ENCODE assay signal across 7 cellular contexts in the genomic region with DNA sequence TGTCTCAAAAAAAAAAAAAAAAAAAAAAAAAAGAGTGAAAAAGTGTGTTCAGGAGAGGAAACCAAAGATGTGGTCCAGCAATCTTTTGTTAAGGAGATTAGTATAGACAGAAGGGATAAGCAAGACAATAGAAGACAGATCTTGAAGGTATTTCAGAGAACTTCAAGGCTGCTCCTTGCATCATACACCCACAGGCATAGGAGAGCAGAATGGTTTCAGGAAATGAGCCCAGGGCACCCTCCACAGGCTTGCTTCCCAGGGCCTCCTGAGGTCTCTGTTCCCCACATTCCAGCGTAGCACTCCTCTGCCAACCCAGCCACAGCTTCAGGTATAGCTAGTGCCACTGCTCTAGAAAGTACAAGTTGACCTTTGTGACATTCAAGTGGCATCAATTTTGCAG.
"Had no signal": no experiment of that assay in that cellular context is flagged by ENCODE, and none has a peak within 500 bp of the region (broad histone marks: within the 10 kb centered on the region; RNA-seq: fewer than 3 reads in every experiment).

No MANE protein-coding gene starts in this region.

- ATAC-seq: HepG2 had no signal

- FAIRE-seq: H54, HepG2 had no signal

- DNase-seq: GOT3, H9, HCEC 1CT, KBM-7 had no signal

- H3K27ac ChIP-seq: HL-60 had no signal
